ENCODE assay signal across 9 cellular contexts in genomic region chr9:121651014-121651294, GRCh38. TPM values are rescaled to one million over a fixed set of nuclear protein-coding genes. Genes with fewer than 3 reads are reported as not detected.
DNase-seq lines count a peak whose midpoint lies in the region; ATAC-seq and TF ChIP-seq lines count a peak whose summit lies in the region.
"Had no signal": no experiment of that assay in that cellular context is flagged by ENCODE, and none has a peak within 500 bp of the region (broad histone marks: within the 10 kb centered on the region; RNA-seq: fewer than 3 reads in every experiment).

No MANE protein-coding gene starts in this region.

- no peaks in the 10 kb centered on the region for H3K9me3 ChIP-seq in body of pancreas
- H3K9me3 ChIP-seq in mesodermal cell (ENCODE audit: control insufficient read depth, low read length), result no peaks in the 10 kb centered on the region
- no peaks in the 10 kb centered on the region for H3K9me3 ChIP-seq in suprapubic skin

- no peak for ATAC-seq in body of pancreas
- no peak for ATAC-seq in GM21423 (IDR thresholded peaks at IDR 0.05; ENCODE audit: unreplicated experiment)

- H3K27me3 ChIP-seq in body of pancreas, result no peaks in the 10 kb centered on the region
- H3K27me3 ChIP-seq in suprapubic skin, result peaks cover 3% of the 10 kb centered on the region

- intact Hi-C loops in body of pancreas (cut with DNase I), result no loop called here

- TF ChIP-seq CTCF in body of pancreas (IDR thresholded peaks at IDR 0.05), result no peak
- TF ChIP-seq CTCF in suprapubic skin (IDR thresholded peaks at IDR 0.05), result no peak
- TF ChIP-seq CTCF in GM13977 (IDR thresholded peaks at IDR 0.05; ENCODE audit: extremely low read depth, insufficient read depth, missing control alignments), result no peak

- TF ChIP-seq EP300 in suprapubic skin (IDR thresholded peaks at IDR 0.05), result no peak

- peak; percentile 24 for DNase-seq in NCI-H1105 treated with DMSO at 0.1 percent for 48 hours (lab: John Stamatoyannopoulos, UW)
- DNase-seq in NCI-H1105 (lab: John Stamatoyannopoulos, UW), result no peak
- DNase-seq in body of pancreas, result no peak
- DNase-seq in suprapubic skin (ENCODE audit: low spot score in 2 of 2), result no peak
- DNase-seq in KBM-7, result no peak
- DNase-seq in GM13977 (ENCODE audit: low spot score), result no peak
- DNase-seq: activated CD4-positive, alpha-beta T cell treated with anti-CD3 and anti-CD28 coated beads, Interleukin-2, amount 50 U/mL, for 4 hours had no signal

- H3K4me3 ChIP-seq in body of pancreas (no peak overlapping the region), mesodermal cell (ENCODE audit: extremely low read depth, insufficient read depth, low read length, poor library complexity, severe bottlenecking) (peak overlapping the region; percentile 77), suprapubic skin (peak overlapping the region; percentile 64)

- H3K4me1 ChIP-seq in body of pancreas, result peaks cover 59% of the 10 kb centered on the region
- H3K4me1 ChIP-seq in mesodermal cell (ENCODE audit: control insufficient read depth, insufficient read depth, low read length, poor library complexity, severe bottlenecking), result peaks cover 48% of the 10 kb centered on the region
- H3K4me1 ChIP-seq in suprapubic skin, result peaks cover 30% of the 10 kb centered on the region

- TF ChIP-seq POLR2A in body of pancreas (IDR thresholded peaks at IDR 0.05), result no peak
- no peak for TF ChIP-seq POLR2A in suprapubic skin (IDR thresholded peaks at IDR 0.05)

- no peaks in the 10 kb centered on the region for H3K36me3 ChIP-seq in body of pancreas (replicated peaks in 1 of 2; ENCODE audit: insufficient read depth in 1 of 2, low read depth in 2 of 2)
- H3K36me3 ChIP-seq in mesodermal cell (ENCODE audit: control insufficient read depth, insufficient read depth, low read length), result peaks cover 9% of the 10 kb centered on the region
- no peaks in the 10 kb centered on the region for H3K36me3 ChIP-seq in suprapubic skin

- in situ Hi-C loops in KBM-7 (cut with MboI; ENCODE audit: low pct_unique_long_range_greater_than_20kb, low sequenced_read_pairs), result no loop called here
- in situ Hi-C loops in GM13977 (cut with MboI; ENCODE audit: low pct_unique_long_range_greater_than_20kb, low sequenced_read_pairs, unreplicated experiment), result no loop called here

- WGBS in body of pancreas, 2 donors, result 6 to 14% methylated on average over 5 to 9 of the region's 9 CpGs
- 19 to 22% methylated on average over 8 of the region's 9 CpGs for WGBS in mesodermal cell (ENCODE audit: insufficient coverage in 2 of 2), 2 experiments
- WGBS in suprapubic skin, result 4% methylated on average over 5 of the region's 9 CpGs

- H3K27ac ChIP-seq in body of pancreas (peak overlapping the region; percentile 11 to 70 (median 62)), mesodermal cell (ENCODE audit: low read depth, low read length, severe bottlenecking) (peak overlapping the region; percentile 59), suprapubic skin (no peak overlapping the region)

RNA-seq across cellular contexts. Expression of gene DAB2IP, which starts 0.5 kb away (rescaled TPM):
- total RNA-seq in body of pancreas (10 to 100 TPM; 25.2 to 34.9 TPM), suprapubic skin (10 to 100 TPM; 47.6 to 55.6 (median 50.3) TPM)
- polyA plus RNA-seq in mesodermal cell (2013, experiment 1 of 2), result 49.6 TPM
- 34.2 TPM for polyA plus RNA-seq in mesodermal cell (2013, experiment 2 of 2)

Comparison
In these comparisons a context has a peak if more than half of its experiments do, and no peak if none do; other contexts are left out.
1. H3K4me3 ChIP-seq: peak in mesodermal cell (single experiment) and suprapubic skin (single experiment); none in body of pancreas (0 of 2).